Comparison of ENCODE assay signal across 1 cellular context in the genomic region with DNA sequence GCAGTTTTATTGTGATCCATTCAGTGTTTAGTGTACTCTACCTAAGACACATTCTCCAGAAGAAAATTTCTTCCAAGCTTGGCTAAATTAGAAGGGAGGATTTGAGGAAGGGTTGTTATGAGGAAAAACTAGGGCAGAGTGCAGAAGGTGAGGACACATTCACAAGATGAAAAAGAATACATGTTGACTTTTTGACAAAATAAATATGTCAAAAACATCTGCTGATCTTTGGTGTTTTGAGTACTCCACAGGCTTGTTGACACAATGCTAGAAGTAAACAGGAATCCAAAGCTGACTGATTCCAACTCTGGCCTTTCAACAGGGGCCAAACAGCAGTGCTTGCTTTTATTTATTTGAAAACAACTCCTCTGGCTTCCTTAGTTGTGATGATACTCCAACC.
TF ChIP-seq lines count a peak whose summit lies in the region.

No MANE protein-coding gene starts in this region.

TF ChIP-seq in HepG2, 621 proteins besides CTCF, POLR2A, EP300 and RAD21 (continued from another document and continues in another):
- TF ChIP-seq RFXANK (CRISPR knock-in tag; IDR thresholded peaks at IDR 0.05) (no peak), TAF15 (IDR thresholded peaks at IDR 0.05; ENCODE audit: low read depth, low read length, poor library complexity, severe bottlenecking) (no peak), HDAC2 (CRISPR knock-in tag; IDR thresholded peaks at IDR 0.05) (peak; percentile 77), MED13 (CRISPR knock-in tag; IDR thresholded peaks at IDR 0.05) (no peak), ZNF441 (CRISPR knock-in tag; IDR thresholded peaks at IDR 0.05; ENCODE audit: borderline replicate concordance) (no peak), ELF1 (CRISPR knock-in tag; IDR thresholded peaks at IDR 0.05) (no peak), ZKSCAN5 (CRISPR knock-in tag; IDR thresholded peaks at IDR 0.05) (no peak), NONO (IDR thresholded peaks at IDR 0.05) (no peak), NONO (CRISPR knock-in tag; conservative IDR thresholded peaks at IDR 0.05) (no peak), ZNF839 (CRISPR knock-in tag; IDR thresholded peaks at IDR 0.05; ENCODE audit: borderline replicate concordance) (no peak), KLF9 (CRISPR knock-in tag; IDR thresholded peaks at IDR 0.05; ENCODE audit: low read depth) (no peak), NFRKB (IDR thresholded peaks at IDR 0.05) (no peak), CBX2 (IDR thresholded peaks at IDR 0.05; ENCODE audit: low read depth, low read length) (no peak), CBX2 (CRISPR knock-in tag; IDR thresholded peaks at IDR 0.05; ENCODE audit: low read depth) (no peak), NCOA5 (CRISPR knock-in tag; IDR thresholded peaks at IDR 0.05) (no peak), NFYC (CRISPR knock-in tag; IDR thresholded peaks at IDR 0.05) (no peak), YEATS4 (CRISPR knock-in tag; IDR thresholded peaks at IDR 0.05; ENCODE audit: borderline replicate concordance) (no peak), ZNF160 (CRISPR knock-in tag; IDR thresholded peaks at IDR 0.05) (no peak), PLRG1 (conservative IDR thresholded peaks at IDR 0.05) (no peak), ATM (IDR thresholded peaks at IDR 0.05; ENCODE audit: borderline replicate concordance) (no peak), PITX1 (CRISPR knock-in tag; IDR thresholded peaks at IDR 0.05) (peak; percentile 51; the same call in 1 of the 2 replicates), YEATS2 (CRISPR knock-in tag; IDR thresholded peaks at IDR 0.05; ENCODE audit: borderline replicate concordance) (peak; percentile 41; the same call in 1 of the 2 replicates), ZNF282 (IDR thresholded peaks at IDR 0.05; ENCODE audit: partially characterized antibody) (no peak), MTF1 (CRISPR knock-in tag; IDR thresholded peaks at IDR 0.05) (no peak), ELF4 (CRISPR knock-in tag; IDR thresholded peaks at IDR 0.05; ENCODE audit: borderline replicate concordance) (no peak), TEAD2 (CRISPR knock-in tag; IDR thresholded peaks at IDR 0.05) (no peak), GZF1 (CRISPR knock-in tag; IDR thresholded peaks at IDR 0.05) (no peak), GATAD2A (CRISPR knock-in tag; IDR thresholded peaks at IDR 0.05) (peak; percentile 86), TBP (CRISPR knock-in tag; IDR thresholded peaks at IDR 0.05) (no peak), ZNF180 (CRISPR knock-in tag; IDR thresholded peaks at IDR 0.05; ENCODE audit: borderline replicate concordance, low read depth) (no peak), NCOA2 (CRISPR knock-in tag; IDR thresholded peaks at IDR 0.05) (peak; percentile 89; the same call in 1 of the 2 replicates), NR3C1 (CRISPR knock-in tag; IDR thresholded peaks at IDR 0.05) (no peak), SRF (IDR thresholded peaks at IDR 0.05; ENCODE audit: low read depth, low read length) (no peak), HHEX (CRISPR knock-in tag; IDR thresholded peaks at IDR 0.05) (peak; percentile 94), ZNF605 (CRISPR knock-in tag; IDR thresholded peaks at IDR 0.05) (no peak)
- TF ChIP-seq, protein P1, sequence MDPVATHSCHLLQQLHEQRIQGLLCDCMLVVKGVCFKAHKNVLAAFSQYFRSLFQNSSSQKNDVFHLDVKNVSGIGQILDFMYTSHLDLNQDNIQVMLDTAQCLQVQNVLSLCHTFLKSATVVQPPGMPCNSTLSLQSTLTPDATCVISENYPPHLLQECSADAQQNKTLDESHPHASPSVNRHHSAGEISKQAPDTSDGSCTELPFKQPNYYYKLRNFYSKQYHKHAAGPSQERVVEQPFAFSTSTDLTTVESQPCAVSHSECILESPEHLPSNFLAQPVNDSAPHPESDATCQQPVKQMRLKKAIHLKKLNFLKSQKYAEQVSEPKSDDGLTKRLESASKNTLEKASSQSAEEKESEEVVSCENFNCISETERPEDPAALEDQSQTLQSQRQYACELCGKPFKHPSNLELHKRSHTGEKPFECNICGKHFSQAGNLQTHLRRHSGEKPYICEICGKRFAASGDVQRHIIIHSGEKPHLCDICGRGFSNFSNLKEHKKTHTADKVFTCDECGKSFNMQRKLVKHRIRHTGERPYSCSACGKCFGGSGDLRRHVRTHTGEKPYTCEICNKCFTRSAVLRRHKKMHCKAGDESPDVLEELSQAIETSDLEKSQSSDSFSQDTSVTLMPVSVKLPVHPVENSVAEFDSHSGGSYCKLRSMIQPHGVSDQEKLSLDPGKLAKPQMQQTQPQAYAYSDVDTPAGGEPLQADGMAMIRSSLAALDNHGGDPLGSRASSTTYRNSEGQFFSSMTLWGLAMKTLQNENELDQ (CRISPR knock-in tag; IDR thresholded peaks at IDR 0.05; ENCODE audit: borderline replicate concordance): no peak
- TF ChIP-seq, protein P2, sequence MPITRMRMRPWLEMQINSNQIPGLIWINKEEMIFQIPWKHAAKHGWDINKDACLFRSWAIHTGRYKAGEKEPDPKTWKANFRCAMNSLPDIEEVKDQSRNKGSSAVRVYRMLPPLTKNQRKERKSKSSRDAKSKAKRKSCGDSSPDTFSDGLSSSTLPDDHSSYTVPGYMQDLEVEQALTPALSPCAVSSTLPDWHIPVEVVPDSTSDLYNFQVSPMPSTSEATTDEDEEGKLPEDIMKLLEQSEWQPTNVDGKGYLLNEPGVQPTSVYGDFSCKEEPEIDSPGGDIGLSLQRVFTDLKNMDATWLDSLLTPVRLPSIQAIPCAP (CRISPR knock-in tag; IDR thresholded peaks at IDR 0.05; ENCODE audit: low read depth): no peak
- TF ChIP-seq, protein P3, sequence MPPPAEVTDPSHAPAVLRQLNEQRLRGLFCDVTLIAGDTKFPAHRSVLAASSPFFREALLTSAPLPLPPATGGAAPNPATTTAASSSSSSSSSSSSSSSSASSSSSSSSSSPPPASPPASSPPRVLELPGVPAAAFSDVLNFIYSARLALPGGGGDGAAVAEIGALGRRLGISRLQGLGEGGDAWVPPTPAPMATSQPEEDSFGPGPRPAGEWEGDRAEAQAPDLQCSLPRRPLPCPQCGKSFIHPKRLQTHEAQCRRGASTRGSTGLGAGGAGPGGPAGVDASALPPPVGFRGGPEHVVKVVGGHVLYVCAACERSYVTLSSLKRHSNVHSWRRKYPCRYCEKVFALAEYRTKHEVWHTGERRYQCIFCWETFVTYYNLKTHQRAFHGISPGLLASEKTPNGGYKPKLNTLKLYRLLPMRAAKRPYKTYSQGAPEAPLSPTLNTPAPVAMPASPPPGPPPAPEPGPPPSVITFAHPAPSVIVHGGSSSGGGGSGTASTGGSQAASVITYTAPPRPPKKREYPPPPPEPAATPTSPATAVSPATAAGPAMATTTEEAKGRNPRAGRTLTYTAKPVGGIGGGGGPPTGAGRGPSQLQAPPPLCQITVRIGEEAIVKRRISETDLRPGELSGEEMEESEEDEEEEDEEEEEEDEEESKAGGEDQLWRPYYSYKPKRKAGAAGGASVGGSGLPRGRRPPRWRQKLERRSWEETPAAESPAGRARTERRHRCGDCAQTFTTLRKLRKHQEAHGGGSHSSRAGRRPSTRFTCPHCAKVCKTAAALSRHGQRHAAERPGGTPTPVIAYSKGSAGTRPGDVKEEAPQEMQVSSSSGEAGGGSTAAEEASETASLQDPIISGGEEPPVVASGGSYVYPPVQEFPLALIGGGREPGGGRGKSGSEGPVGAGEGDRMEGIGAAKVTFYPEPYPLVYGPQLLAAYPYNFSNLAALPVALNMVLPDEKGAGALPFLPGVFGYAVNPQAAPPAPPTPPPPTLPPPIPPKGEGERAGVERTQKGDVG (CRISPR knock-in tag; IDR thresholded peaks at IDR 0.05; ENCODE audit: borderline replicate concordance): no peak
- TF ChIP-seq, protein P4, sequence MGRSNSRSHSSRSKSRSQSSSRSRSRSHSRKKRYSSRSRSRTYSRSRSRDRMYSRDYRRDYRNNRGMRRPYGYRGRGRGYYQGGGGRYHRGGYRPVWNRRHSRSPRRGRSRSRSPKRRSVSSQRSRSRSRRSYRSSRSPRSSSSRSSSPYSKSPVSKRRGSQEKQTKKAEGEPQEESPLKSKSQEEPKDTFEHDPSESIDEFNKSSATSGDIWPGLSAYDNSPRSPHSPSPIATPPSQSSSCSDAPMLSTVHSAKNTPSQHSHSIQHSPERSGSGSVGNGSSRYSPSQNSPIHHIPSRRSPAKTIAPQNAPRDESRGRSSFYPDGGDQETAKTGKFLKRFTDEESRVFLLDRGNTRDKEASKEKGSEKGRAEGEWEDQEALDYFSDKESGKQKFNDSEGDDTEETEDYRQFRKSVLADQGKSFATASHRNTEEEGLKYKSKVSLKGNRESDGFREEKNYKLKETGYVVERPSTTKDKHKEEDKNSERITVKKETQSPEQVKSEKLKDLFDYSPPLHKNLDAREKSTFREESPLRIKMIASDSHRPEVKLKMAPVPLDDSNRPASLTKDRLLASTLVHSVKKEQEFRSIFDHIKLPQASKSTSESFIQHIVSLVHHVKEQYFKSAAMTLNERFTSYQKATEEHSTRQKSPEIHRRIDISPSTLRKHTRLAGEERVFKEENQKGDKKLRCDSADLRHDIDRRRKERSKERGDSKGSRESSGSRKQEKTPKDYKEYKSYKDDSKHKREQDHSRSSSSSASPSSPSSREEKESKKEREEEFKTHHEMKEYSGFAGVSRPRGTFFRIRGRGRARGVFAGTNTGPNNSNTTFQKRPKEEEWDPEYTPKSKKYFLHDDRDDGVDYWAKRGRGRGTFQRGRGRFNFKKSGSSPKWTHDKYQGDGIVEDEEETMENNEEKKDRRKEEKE (IDR thresholded peaks at IDR 0.05): no peak
- TF ChIP-seq, protein P5, sequence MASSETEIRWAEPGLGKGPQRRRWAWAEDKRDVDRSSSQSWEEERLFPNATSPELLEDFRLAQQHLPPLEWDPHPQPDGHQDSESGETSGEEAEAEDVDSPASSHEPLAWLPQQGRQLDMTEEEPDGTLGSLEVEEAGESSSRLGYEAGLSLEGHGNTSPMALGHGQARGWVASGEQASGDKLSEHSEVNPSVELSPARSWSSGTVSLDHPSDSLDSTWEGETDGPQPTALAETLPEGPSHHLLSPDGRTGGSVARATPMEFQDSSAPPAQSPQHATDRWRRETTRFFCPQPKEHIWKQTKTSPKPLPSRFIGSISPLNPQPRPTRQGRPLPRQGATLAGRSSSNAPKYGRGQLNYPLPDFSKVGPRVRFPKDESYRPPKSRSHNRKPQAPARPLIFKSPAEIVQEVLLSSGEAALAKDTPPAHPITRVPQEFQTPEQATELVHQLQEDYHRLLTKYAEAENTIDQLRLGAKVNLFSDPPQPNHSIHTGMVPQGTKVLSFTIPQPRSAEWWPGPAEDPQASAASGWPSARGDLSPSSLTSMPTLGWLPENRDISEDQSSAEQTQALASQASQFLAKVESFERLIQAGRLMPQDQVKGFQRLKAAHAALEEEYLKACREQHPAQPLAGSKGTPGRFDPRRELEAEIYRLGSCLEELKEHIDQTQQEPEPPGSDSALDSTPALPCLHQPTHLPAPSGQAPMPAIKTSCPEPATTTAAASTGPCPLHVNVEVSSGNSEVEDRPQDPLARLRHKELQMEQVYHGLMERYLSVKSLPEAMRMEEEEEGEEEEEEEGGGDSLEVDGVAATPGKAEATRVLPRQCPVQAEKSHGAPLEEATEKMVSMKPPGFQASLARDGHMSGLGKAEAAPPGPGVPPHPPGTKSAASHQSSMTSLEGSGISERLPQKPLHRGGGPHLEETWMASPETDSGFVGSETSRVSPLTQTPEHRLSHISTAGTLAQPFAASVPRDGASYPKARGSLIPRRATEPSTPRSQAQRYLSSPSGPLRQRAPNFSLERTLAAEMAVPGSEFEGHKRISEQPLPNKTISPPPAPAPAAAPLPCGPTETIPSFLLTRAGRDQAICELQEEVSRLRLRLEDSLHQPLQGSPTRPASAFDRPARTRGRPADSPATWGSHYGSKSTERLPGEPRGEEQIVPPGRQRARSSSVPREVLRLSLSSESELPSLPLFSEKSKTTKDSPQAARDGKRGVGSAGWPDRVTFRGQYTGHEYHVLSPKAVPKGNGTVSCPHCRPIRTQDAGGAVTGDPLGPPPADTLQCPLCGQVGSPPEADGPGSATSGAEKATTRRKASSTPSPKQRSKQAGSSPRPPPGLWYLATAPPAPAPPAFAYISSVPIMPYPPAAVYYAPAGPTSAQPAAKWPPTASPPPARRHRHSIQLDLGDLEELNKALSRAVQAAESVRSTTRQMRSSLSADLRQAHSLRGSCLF (CRISPR knock-in tag; IDR thresholded peaks at IDR 0.05; ENCODE audit: borderline replicate concordance): no peak
- TF ChIP-seq, protein P6, sequence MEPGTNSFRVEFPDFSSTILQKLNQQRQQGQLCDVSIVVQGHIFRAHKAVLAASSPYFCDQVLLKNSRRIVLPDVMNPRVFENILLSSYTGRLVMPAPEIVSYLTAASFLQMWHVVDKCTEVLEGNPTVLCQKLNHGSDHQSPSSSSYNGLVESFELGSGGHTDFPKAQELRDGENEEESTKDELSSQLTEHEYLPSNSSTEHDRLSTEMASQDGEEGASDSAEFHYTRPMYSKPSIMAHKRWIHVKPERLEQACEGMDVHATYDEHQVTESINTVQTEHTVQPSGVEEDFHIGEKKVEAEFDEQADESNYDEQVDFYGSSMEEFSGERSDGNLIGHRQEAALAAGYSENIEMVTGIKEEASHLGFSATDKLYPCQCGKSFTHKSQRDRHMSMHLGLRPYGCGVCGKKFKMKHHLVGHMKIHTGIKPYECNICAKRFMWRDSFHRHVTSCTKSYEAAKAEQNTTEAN (CRISPR knock-in tag; conservative IDR thresholded peaks at IDR 0.05): no peak
- TF ChIP-seq, protein P7, sequence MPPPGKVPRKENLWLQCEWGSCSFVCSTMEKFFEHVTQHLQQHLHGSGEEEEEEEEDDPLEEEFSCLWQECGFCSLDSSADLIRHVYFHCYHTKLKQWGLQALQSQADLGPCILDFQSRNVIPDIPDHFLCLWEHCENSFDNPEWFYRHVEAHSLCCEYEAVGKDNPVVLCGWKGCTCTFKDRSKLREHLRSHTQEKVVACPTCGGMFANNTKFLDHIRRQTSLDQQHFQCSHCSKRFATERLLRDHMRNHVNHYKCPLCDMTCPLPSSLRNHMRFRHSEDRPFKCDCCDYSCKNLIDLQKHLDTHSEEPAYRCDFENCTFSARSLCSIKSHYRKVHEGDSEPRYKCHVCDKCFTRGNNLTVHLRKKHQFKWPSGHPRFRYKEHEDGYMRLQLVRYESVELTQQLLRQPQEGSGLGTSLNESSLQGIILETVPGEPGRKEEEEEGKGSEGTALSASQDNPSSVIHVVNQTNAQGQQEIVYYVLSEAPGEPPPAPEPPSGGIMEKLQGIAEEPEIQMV (CRISPR knock-in tag; IDR thresholded peaks at IDR 0.05; ENCODE audit: low read depth): no peak
- TF ChIP-seq, protein P8, sequence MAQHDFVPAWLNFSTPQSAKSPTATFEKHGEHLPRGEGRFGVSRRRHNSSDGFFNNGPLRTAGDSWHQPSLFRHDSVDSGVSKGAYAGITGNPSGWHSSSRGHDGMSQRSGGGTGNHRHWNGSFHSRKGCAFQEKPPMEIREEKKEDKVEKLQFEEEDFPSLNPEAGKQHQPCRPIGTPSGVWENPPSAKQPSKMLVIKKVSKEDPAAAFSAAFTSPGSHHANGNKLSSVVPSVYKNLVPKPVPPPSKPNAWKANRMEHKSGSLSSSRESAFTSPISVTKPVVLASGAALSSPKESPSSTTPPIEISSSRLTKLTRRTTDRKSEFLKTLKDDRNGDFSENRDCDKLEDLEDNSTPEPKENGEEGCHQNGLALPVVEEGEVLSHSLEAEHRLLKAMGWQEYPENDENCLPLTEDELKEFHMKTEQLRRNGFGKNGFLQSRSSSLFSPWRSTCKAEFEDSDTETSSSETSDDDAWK (CRISPR knock-in tag; IDR thresholded peaks at IDR 0.05): no peak
